ENCODE assay signal across 10 cellular contexts in genomic region chr12:116360579-116361403, GRCh38.
DNase-seq lines count a peak whose midpoint lies in the region; ATAC-seq and TF ChIP-seq lines count a peak whose summit lies in the region.
"Had no signal": no experiment of that assay in that cellular context is flagged by ENCODE, and none has a peak within 500 bp of the region (broad histone marks: within the 10 kb centered on the region; RNA-seq: fewer than 3 reads in every experiment).

No MANE protein-coding gene starts in this region.

- H3K36me3 ChIP-seq in CD8-positive, alpha-beta T cell (ENCODE audit: insufficient read depth, low read length) = no peaks in the 10 kb centered on the region
- no peaks in the 10 kb centered on the region for H3K36me3 ChIP-seq in KMS-11 (ENCODE audit: insufficient read depth)
- H3K36me3 ChIP-seq: left lung had no signal

- peaks cover 31% of the 10 kb centered on the region for H3K4me1 Mint-ChIP-seq in CD8-positive, alpha-beta T cell (ENCODE audit: low read depth)
- H3K4me1 Mint-ChIP-seq in activated CD4-positive, alpha-beta memory T cell treated with anti-CD3 and anti-CD28 coated beads, Interleukin-2, amount 10 ng/mL, durations not matched to agents 7 days and 5 days = peaks cover 35% of the 10 kb centered on the region
- H3K4me1 Mint-ChIP-seq in natural killer cell treated with Interleukin-12 subunit alpha and Interleukin-12 subunit beta and Interleukin-15 and Interleukin-18, amount 100 ng/mL, for 72 hours (ENCODE audit: low read depth in 2 of 2) = peaks cover 25 to 27% of the 10 kb centered on the region in 2 donors

- H2AFZ ChIP-seq in KMS-11 (ENCODE audit: low read depth) = peak overlapping the region; percentile 61; the same call in 1 of the 2 replicates

- POLR2A ChIA-PET in CD8-positive, alpha-beta T cell (lab: Charles Lee) = no interaction called here
- POLR2A ChIA-PET in activated CD4-positive, alpha-beta memory T cell treated with anti-CD3 and anti-CD28 coated beads, Interleukin-2, amount 10 ng/mL, durations not matched to agents 7 days and 5 days (lab: Charles Lee) = no interaction called here

- peak overlapping the region; percentile 71 for H3K4me2 ChIP-seq in KMS-11

- H3K79me2 ChIP-seq in KMS-11 (ENCODE audit: insufficient read depth, low read depth) = no peaks in the 10 kb centered on the region

- H3K9me3 ChIP-seq in CD8-positive, alpha-beta T cell (ENCODE audit: low read length) = no peaks in the 10 kb centered on the region
- H3K9me3 ChIP-seq: left lung had no signal

- peak overlapping the region; percentile 58; the same call in 1 of the 2 replicates for H3K9ac ChIP-seq in KMS-11

- H3K4me3 ChIP-seq in CD8-positive, alpha-beta T cell (ENCODE audit: low read depth, low read length) = no peak overlapping the region
- no peak overlapping the region for H3K4me3 ChIP-seq in KMS-11 (IDR thresholded peaks at IDR 0.05; ENCODE audit: insufficient read depth, low read depth, low read length)
- H3K4me3 ChIP-seq: left lung had no signal

- no peaks in the 10 kb centered on the region for H3K9me3 Mint-ChIP-seq in CD8-positive, alpha-beta T cell
- no peaks in the 10 kb centered on the region for H3K9me3 Mint-ChIP-seq in activated CD4-positive, alpha-beta memory T cell treated with anti-CD3 and anti-CD28 coated beads, Interleukin-2, amount 10 ng/mL, durations not matched to agents 7 days and 5 days
- no peaks in the 10 kb centered on the region for H3K9me3 Mint-ChIP-seq in natural killer cell treated with Interleukin-12 subunit alpha and Interleukin-12 subunit beta and Interleukin-15 and Interleukin-18, amount 100 ng/mL, for 72 hours

- no peaks in the 10 kb centered on the region for H3K27me3 Mint-ChIP-seq in CD8-positive, alpha-beta T cell (ENCODE audit: low read depth)
- no peaks in the 10 kb centered on the region for H3K27me3 Mint-ChIP-seq in activated CD4-positive, alpha-beta memory T cell treated with anti-CD3 and anti-CD28 coated beads, Interleukin-2, amount 10 ng/mL, durations not matched to agents 7 days and 5 days
- H3K27me3 Mint-ChIP-seq in natural killer cell treated with Interleukin-12 subunit alpha and Interleukin-12 subunit beta and Interleukin-15 and Interleukin-18, amount 100 ng/mL, for 72 hours = no peaks in the 10 kb centered on the region

- H3K4me3 Mint-ChIP-seq in CD8-positive, alpha-beta T cell = peak overlapping the region; percentile 57
- peak overlapping the region; percentile 1 for H3K4me3 Mint-ChIP-seq in activated CD4-positive, alpha-beta memory T cell treated with anti-CD3 and anti-CD28 coated beads, Interleukin-2, amount 10 ng/mL, durations not matched to agents 7 days and 5 days
- peak overlapping the region; percentile 78 for H3K4me3 Mint-ChIP-seq in natural killer cell treated with Interleukin-12 subunit alpha and Interleukin-12 subunit beta and Interleukin-15 and Interleukin-18, amount 100 ng/mL, for 72 hours

- in situ Hi-C loops in GM13977 (cut with MboI; ENCODE audit: low pct_unique_long_range_greater_than_20kb, low sequenced_read_pairs, unreplicated experiment) = no loop called here

- intact Hi-C loops in CD8-positive, alpha-beta T cell (cut with DNase I, micrococcal nuclease) = loop anchor here in 1 of 2 experiments (1.0 kb wide), 1 partner anchor 80 kb away; no protein-coding TSS in a partner anchor

- no peaks in the 10 kb centered on the region for H3K36me3 Mint-ChIP-seq in CD8-positive, alpha-beta T cell
- no peaks in the 10 kb centered on the region for H3K36me3 Mint-ChIP-seq in activated CD4-positive, alpha-beta memory T cell treated with anti-CD3 and anti-CD28 coated beads, Interleukin-2, amount 10 ng/mL, durations not matched to agents 7 days and 5 days (ENCODE audit: low read depth)
- H3K36me3 Mint-ChIP-seq in natural killer cell treated with Interleukin-12 subunit alpha and Interleukin-12 subunit beta and Interleukin-15 and Interleukin-18, amount 100 ng/mL, for 72 hours = no peaks in the 10 kb centered on the region

- DNase-seq in CD8-positive, alpha-beta T cell = no peak
- peak; percentile 39 for DNase-seq in activated CD4-positive, alpha-beta memory T cell treated with anti-CD3 and anti-CD28 coated beads, Interleukin-2, amount 10 ng/mL, durations not matched to agents 7 days and 5 days
- DNase-seq in natural killer cell treated with Interleukin-12 subunit alpha and Interleukin-12 subunit beta and Interleukin-15 and Interleukin-18, amount 100 ng/mL, for 72 hours (ENCODE audit: low spot score) = no peak
- DNase-seq in NCI-H1105 (lab: John Stamatoyannopoulos, UW) = no peak
- no peak for DNase-seq in NCI-H1048 (lab: John Stamatoyannopoulos, UW)
- no peak for DNase-seq in GM13977 (ENCODE audit: low spot score)
- DNase-seq: foreskin melanocyte, left lung had no signal

- no peaks in the 10 kb centered on the region for H3K27me3 ChIP-seq in CD8-positive, alpha-beta T cell (ENCODE audit: insufficient read depth, low read length)
- no peaks in the 10 kb centered on the region for H3K27me3 ChIP-seq in KMS-11 (ENCODE audit: insufficient read depth, low read depth)
- H3K27me3 ChIP-seq: left lung had no signal

- no peak for TF ChIP-seq CTCF in CD8-positive, alpha-beta T cell (IDR thresholded peaks at IDR 0.05)
- TF ChIP-seq CTCF in KMS-11 (conservative IDR thresholded peaks at IDR 0.05; ENCODE audit: low read depth, low read length) = no peak
- TF ChIP-seq CTCF in GM13977 (IDR thresholded peaks at IDR 0.05; ENCODE audit: extremely low read depth, insufficient read depth, missing control alignments) = no peak

- H3K27ac ChIP-seq in CD8-positive, alpha-beta T cell (ENCODE audit: low read depth, low read length) = no peak overlapping the region
- H3K27ac ChIP-seq in KMS-11 = peak overlapping the region; percentile 95

- peak overlapping the region; percentile 70 for H3K27ac Mint-ChIP-seq in CD8-positive, alpha-beta T cell
- H3K27ac Mint-ChIP-seq in activated CD4-positive, alpha-beta memory T cell treated with anti-CD3 and anti-CD28 coated beads, Interleukin-2, amount 10 ng/mL, durations not matched to agents 7 days and 5 days = peak overlapping the region; percentile 34
- H3K27ac Mint-ChIP-seq in natural killer cell treated with Interleukin-12 subunit alpha and Interleukin-12 subunit beta and Interleukin-15 and Interleukin-18, amount 100 ng/mL, for 72 hours = peak overlapping the region; percentile 51 to 83

- H4K20me1 ChIP-seq in KMS-11 (ENCODE audit: insufficient read depth) = no peaks in the 10 kb centered on the region

- no peak for ATAC-seq in CD8-positive, alpha-beta T cell
- ATAC-seq in natural killer cell treated with Interleukin-12 subunit alpha and Interleukin-12 subunit beta and Interleukin-15 and Interleukin-18, amount 100 ng/mL, for 72 hours = no peak
- no peak for ATAC-seq in HG03469 (IDR thresholded peaks at IDR 0.05; ENCODE audit: unreplicated experiment)
- ATAC-seq: left lung had no signal

- H3K4me1 ChIP-seq in CD8-positive, alpha-beta T cell (ENCODE audit: insufficient read depth, low read length) = peaks cover 26% of the 10 kb centered on the region
- peaks cover 34% of the 10 kb centered on the region for H3K4me1 ChIP-seq in KMS-11 (ENCODE audit: low read depth, poor library complexity, severe bottlenecking)

- CTCF ChIA-PET in CD8-positive, alpha-beta T cell (lab: Charles Lee) = no interaction called here
- CTCF ChIA-PET in activated CD4-positive, alpha-beta memory T cell treated with anti-CD3 and anti-CD28 coated beads, Interleukin-2, amount 10 ng/mL, durations not matched to agents 7 days and 5 days (lab: Charles Lee) = no interaction called here

Comparison
In these comparisons a context has a peak if more than half of its experiments do, and no peak if none do; other contexts are left out.
1. H3K4me3 Mint-ChIP-seq: peak in every context shown above with its lines; median percentile 78 in natural killer cell treated with Interleukin-12 subunit alpha and Interleukin-12 subunit beta and Interleukin-15 and Interleukin-18, amount 100 ng/mL, for 72 hours; 57 in CD8-positive, alpha-beta T cell; 1 in activated CD4-positive, alpha-beta memory T cell treated with anti-CD3 and anti-CD28 coated beads, Interleukin-2, amount 10 ng/mL, durations not matched to agents 7 days and 5 days.